8 cellular contexts compared by ENCODE assay signal in the genomic region with DNA sequence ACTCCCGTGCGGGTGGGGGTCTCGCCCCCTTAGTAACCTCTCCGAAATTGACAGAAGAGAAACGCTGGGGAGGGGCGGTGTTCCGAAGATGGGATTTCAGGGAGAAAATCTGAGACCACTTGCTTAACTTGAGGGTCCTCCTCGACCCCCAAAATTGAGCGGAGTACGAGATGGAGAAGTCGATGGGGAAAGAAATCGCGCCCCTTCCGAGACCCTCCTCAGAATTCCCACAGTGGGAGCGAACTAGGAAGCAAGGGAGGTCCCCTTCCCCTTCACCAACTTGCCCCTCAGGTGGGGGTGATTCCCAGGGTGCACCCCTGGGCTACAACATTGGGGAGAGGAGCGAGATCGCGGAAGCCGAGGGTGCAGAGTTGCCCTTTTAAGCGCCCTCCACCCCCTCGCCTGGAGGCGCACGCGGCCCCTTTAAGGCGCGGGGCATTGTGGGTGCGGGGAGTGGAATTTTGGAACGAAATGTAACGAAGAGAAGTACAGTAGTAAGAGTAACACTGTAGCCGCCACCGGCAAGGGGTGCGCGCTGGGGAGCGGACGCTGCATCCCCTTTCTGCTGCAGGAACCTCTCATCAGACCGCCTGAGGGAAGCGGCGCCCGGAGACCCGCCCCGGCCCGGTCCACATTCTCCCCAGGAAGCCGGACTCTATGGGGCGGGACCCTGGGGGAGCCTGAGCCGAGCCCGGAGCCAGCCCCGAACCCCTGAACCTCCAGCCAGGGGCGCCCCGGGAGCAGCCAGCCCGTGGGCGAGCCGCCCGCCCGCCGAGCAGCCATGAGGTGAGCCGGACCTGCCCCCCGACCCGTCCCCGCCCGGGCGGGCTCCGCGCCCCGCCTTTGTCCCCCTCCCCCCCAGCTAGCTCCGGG. TPM values are rescaled to one million over a fixed set of nuclear protein-coding genes. Genes with fewer than 3 reads are reported as not detected.
DNase-seq lines count a peak whose midpoint lies in the region; ATAC-seq and TF ChIP-seq lines count a peak whose summit lies in the region.

A gene (plus strand): TSS at position 489 of the 873 bp plus-strand sequence. CDS start 293 bp downstream, at position 782.

- ATAC-seq in GM19467 (IDR thresholded peaks at IDR 0.05; ENCODE audit: unreplicated experiment), result peak; percentile 43

- H3K9me2 ChIP-seq in OCI-LY7 (ENCODE audit: insufficient read depth, low read length), result no peaks in the 10 kb centered on the region

- H3K9me3 ChIP-seq in OCI-LY7 (ENCODE audit: low read length), result no peaks in the 10 kb centered on the region

- H3K4me2 ChIP-seq in OCI-LY7 (ENCODE audit: low read length), result peak within 1 kb of the TSS; percentile 99

- POLR2A ChIA-PET in OCI-LY7 (lab: Charles Lee), result interaction anchor here (0.7 kb wide), 1 partner anchor 55 kb away, joined by 3 read pairs; no protein-coding TSS in a partner anchor

- DNase-seq in COLO829 (ENCODE audit: low spot score), result peak; percentile 85
- peak; percentile 77 for DNase-seq in HS-27A (ENCODE audit: low read depth)
- DNase-seq in OCI-LY7 (ENCODE audit: low spot score), result peak; percentile 94
- peak; percentile 92 for DNase-seq in activated CD8-positive, alpha-beta memory T cell treated with anti-CD3 and anti-CD28 coated beads, Interleukin-2, amount 50 U/mL, for 48 hours
- peak; percentile 93 for DNase-seq in epithelial cell of esophagus (ENCODE audit: low read depth)
- peak; percentile 91 for DNase-seq in mucosa of gallbladder (ENCODE audit: low spot score)
- DNase-seq in stimulated activated CD8-positive, alpha-beta memory T cell treated with anti-CD3 and anti-CD28 coated beads, Interleukin-4, amount 100 ng/mL, for 24 hours (ENCODE audit: low read depth), result peak; percentile 90

- peaks cover 25% of the 10 kb centered on the region for H3K4me1 ChIP-seq in OCI-LY7 (ENCODE audit: insufficient read depth, low read length, poor library complexity, severe bottlenecking)

- no TSS peak for BruUV-seq in OCI-LY7 (replicated peaks; lab: Mats Ljungman, UMichigan)

- H3K4me3 ChIP-seq in OCI-LY7 (ENCODE audit: low read depth, low read length, poor library complexity, severe bottlenecking) (peak within 1 kb of the TSS; percentile 92), epithelial cell of esophagus (ENCODE audit: low read length) (peak within 1 kb of the TSS; percentile 96)

- no peaks in the 10 kb centered on the region for H4K20me1 ChIP-seq in OCI-LY7 (ENCODE audit: insufficient read depth, low read length)

- intact Hi-C loops in OCI-LY7 (cut with micrococcal nuclease; ENCODE audit: unreplicated experiment), result loop anchor here (5.0 kb wide), 2 partner anchors 50 to 135 kb away; no protein-coding TSS in a partner anchor

- no peaks in the 10 kb centered on the region for H3K36me3 ChIP-seq in OCI-LY7 (ENCODE audit: insufficient read depth, low read length)

- CTCF ChIA-PET in OCI-LY7 (lab: Charles Lee; ENCODE audit: unreplicated experiment), result no interaction called here

- H2AFZ ChIP-seq in OCI-LY7 (ENCODE audit: low read length), result peak within 1 kb of the TSS; percentile 88

- TF ChIP-seq CTCF in OCI-LY7 (conservative IDR thresholded peaks at IDR 0.05; ENCODE audit: low read length), result no peak
- TF ChIP-seq CTCF in epithelial cell of esophagus (IDR thresholded peaks at IDR 0.05; ENCODE audit: insufficient read depth, low read depth, low read length, missing control alignments), result no peak

- peak within 1 kb of the TSS; percentile 85 for H3K27ac ChIP-seq in OCI-LY7 (ENCODE audit: low read depth, low read length, poor library complexity, severe bottlenecking)

- H3K79me2 ChIP-seq in OCI-LY7 (ENCODE audit: insufficient read depth, low read depth, low read length), result peaks cover 18% of the 10 kb centered on the region

RNA-seq across cellular contexts. Expression of the gene that starts here (rescaled TPM):
- total RNA-seq in OCI-LY7 (2014; rRNA removed; shearing (Covaris generic)), result 37.4 and 62.8 TPM in 2 replicates
- 39.6 and 51.6 TPM in 2 replicates for total RNA-seq in OCI-LY7 (2022)
- 137 TPM for total RNA-seq in mucosa of gallbladder

Comparison
In these comparisons a context has a peak if more than half of its experiments do, and no peak if none do; other contexts are left out.
1. Peak in every context shown above with its lines: DNase-seq, ATAC-seq, H3K4me3 ChIP-seq and H3K27ac ChIP-seq.